ENCODE assay signal across 27 cellular contexts in the genomic region with DNA sequence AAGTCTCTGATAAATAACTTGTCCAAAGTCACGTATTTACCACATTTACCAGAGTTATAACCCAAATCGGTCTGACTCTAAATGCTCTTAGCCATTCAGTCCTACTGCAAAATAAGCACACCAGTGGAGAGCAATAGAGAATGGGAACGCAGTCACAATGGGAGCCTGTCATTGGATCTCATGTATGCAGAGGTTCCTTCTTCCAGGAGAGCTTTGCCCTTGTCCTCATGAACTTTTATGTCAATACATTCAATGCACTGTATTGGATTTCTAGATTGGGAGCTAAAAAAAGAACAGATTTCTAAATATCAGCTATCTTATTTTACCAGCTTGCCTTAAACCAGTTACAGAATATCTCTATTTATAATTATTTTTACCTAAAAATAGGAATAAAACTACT.
"Had no signal": no experiment of that assay in that cellular context is flagged by ENCODE, and none has a peak within 500 bp of the region (broad histone marks: within the 10 kb centered on the region; RNA-seq: fewer than 3 reads in every experiment).

No MANE protein-coding gene starts in this region.

- H3K27me3 ChIP-seq: stomach, suprapubic skin, testis, thyroid gland, tibial artery, tibial nerve, transverse colon, upper lobe of left lung, upper lobe of right lung, uterus, vagina had no signal

- ATAC-seq: stimulated activated effector memory CD8-positive, alpha-beta T cell treated with anti-CD3 and anti-CD28 coated beads, Interleukin-12 subunit alpha, Interleukin-12 subunit beta, amount 100 ng/mL, for 72 hours; stimulated activated memory B cell treated with anti-CD40 and anti-IgM and Interleukin-4, amounts not matched to agents 10 μg/mL and 1 μg/mL and 100 μg/mL, for 72 hours; stimulated activated naive B cell treated with anti-CD40 and anti-IgM and Interleukin-4, amounts not matched to agents 10 μg/mL and 1 μg/mL and 100 μg/mL, for 72 hours; stimulated activated naive CD8-positive, alpha-beta T cell treated with anti-CD3 and anti-CD28 coated beads, Interleukin-15, amount 100 ng/mL, for 72 hours; stimulated activated naive CD8-positive, alpha-beta T cell treated with anti-CD3 and anti-CD28 coated beads, Interleukin-15, Interleukin-2, amounts not matched to agents 100 U/mL and 50 U/mL, for 24 hours; upper lobe of right lung had no signal

- H3K27ac ChIP-seq: stomach, suprapubic skin, testis, thoracic aorta, thyroid gland, tibial artery, tibial nerve, transverse colon, upper lobe of left lung, upper lobe of right lung, uterus, vagina had no signal

- H3K4me3 ChIP-seq: stomach, suprapubic skin, testis, thoracic aorta, thyroid gland, tibial artery, tibial nerve, transverse colon, upper lobe of left lung, upper lobe of right lung, uterus, vagina had no signal

- H3K9me3 ChIP-seq: stomach, suprapubic skin, testis, thoracic aorta, thyroid gland, tibial artery, tibial nerve, transverse colon, upper lobe of left lung, upper lobe of right lung, uterus, vagina had no signal

- H3K4me1 ChIP-seq: stomach, suprapubic skin, testis, thyroid gland, tibial artery, tibial nerve, transverse colon, upper lobe of left lung, upper lobe of right lung, uterus, vagina had no signal

- H3K36me3 ChIP-seq: stomach, suprapubic skin, thoracic aorta, thyroid gland, tibial artery, tibial nerve, transverse colon, upper lobe of left lung, upper lobe of right lung, uterus, vagina had no signal

- FAIRE-seq: urothelium cell line had no signal

- DNase-seq: stimulated activated CD4-positive, alpha-beta T cell treated with anti-CD3 and anti-CD28 coated beads, Interleukin-2, amount 100 ng/mL, for 48 hours; stimulated activated CD4-positive, alpha-beta T cell treated with anti-CD3 and anti-CD28 coated beads, Interleukin-4, amount 100 ng/mL, for 1 hour; stimulated activated CD4-positive, alpha-beta T cell treated with anti-CD3 and anti-CD28 coated beads, Interleukin-4, amount 100 ng/mL, for 24 hours; stimulated activated CD4-positive, alpha-beta T cell treated with anti-CD3 and anti-CD28 coated beads, Interleukin-4, amount 100 ng/mL, for 4 hours; stimulated activated CD8-positive, alpha-beta memory T cell treated with anti-CD3 and anti-CD28 coated beads, Interleukin-4, amount 100 ng/mL, for 48 hours; stimulated activated naive B cell treated with anti-CD40 and anti-IgM and Interleukin-4, amounts not matched to agents 10 μg/mL and 1 μg/mL and 100 μg/mL, for 72 hours; stimulated activated naive CD4-positive, alpha-beta T cell; stimulated activated naive CD4-positive, alpha-beta T cell treated with Interleukin-2 at 50 U/mL for 16 hours; stimulated activated naive CD8-positive, alpha-beta T cell treated with anti-CD3 and anti-CD28 coated beads, Interleukin-15, amount 100 ng/mL, for 72 hours; stimulated activated naive CD8-positive, alpha-beta T cell treated with anti-CD3 and anti-CD28 coated beads, Interleukin-15, Interleukin-2, amounts not matched to agents 100 U/mL and 50 U/mL, for 24 hours; stomach; substantia nigra; testis; thyroid gland; tibial artery; transverse colon; trophoblast cell; upper lobe of left lung; upper lobe of right lung; uterus had no signal
